15 cellular contexts compared by ENCODE assay signal in the genomic region with DNA sequence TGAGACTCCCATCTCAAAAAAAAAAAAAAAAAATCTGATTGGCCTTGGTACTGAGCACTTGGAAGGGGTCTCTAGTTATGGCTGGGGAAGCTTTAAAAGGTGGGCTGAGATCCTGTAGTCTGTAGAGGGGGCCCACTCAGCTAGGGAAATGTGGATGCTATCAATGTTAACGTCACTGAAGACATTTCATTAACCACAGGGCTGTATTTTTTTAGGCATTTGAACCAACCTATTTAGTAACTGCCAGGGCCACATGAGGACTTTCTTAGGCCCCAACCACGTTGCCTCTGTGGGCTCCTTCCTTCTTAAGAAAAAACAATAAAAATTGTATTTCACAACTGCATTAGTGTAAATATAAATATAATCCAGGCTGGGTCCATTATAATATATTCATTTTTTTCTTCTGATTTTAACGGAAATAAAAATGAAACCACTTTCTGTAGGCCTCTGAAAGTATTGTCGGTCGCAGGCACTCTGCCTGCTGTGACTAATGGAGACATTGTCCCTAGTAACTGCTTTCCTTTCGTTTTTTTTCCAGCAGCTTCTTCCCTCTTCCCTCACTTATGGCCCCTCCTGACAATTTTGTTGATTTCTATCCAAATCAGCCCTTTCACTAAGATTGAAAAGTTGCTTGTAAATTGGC.
A peak's percentile ranks its signal among the peaks of the same experiment; 100 is the strongest.
DNase-seq lines count a peak whose midpoint lies in the region; ATAC-seq and TF ChIP-seq lines count a peak whose summit lies in the region.
"Had no signal": no experiment of that assay in that cellular context is flagged by ENCODE, and none has a peak within 500 bp of the region (broad histone marks: within the 10 kb centered on the region; RNA-seq: fewer than 3 reads in every experiment).

No MANE protein-coding gene starts in this region.

- intact Hi-C loops in naive thymus-derived CD4-positive, alpha-beta T cell (cut with micrococcal nuclease): loop anchor here in 1 of 2 donors (5.0 kb wide), 1 partner anchor 47 kb away; no protein-coding TSS in a partner anchor
- intact Hi-C loops in colonic mucosa (cut with DNase I): no loop called here

- peak overlapping the region in 2 of 10 donors; percentile 17 to 27 for H3K4me3 Mint-ChIP-seq in naive thymus-derived CD4-positive, alpha-beta T cell
- H3K4me3 Mint-ChIP-seq: CD8-positive, alpha-beta T cell; nephron had no signal

- no peak for ATAC-seq in naive thymus-derived CD4-positive, alpha-beta T cell
- ATAC-seq: CD8-positive, alpha-beta T cell had no signal

- H3K27me3 ChIP-seq in OCI-LY1 (ENCODE audit: insufficient read depth, low read length): no peaks in the 10 kb centered on the region
- H3K27me3 ChIP-seq in naive thymus-derived CD4-positive, alpha-beta T cell (ENCODE audit: control insufficient read depth in 2 of 2, insufficient read depth in 2 of 2, low read length in 2 of 2): no peaks in the 10 kb centered on the region
- H3K27me3 ChIP-seq in colonic mucosa: no peaks in the 10 kb centered on the region
- H3K27me3 ChIP-seq: heart left ventricle had no signal

- H3K36me3 Mint-ChIP-seq in naive thymus-derived CD4-positive, alpha-beta T cell: no peaks in the 10 kb centered on the region
- H3K36me3 Mint-ChIP-seq: CD8-positive, alpha-beta T cell had no signal

- H3K27me3 Mint-ChIP-seq in naive thymus-derived CD4-positive, alpha-beta T cell: peaks cover 0 to 12% (median 0%) of the 10 kb centered on the region in 5 donors

- H3K4me2 ChIP-seq in OCI-LY1 (ENCODE audit: low read length): no peak overlapping the region

- no peaks in the 10 kb centered on the region for H3K9me3 ChIP-seq in OCI-LY1 (ENCODE audit: low read length)
- no peaks in the 10 kb centered on the region for H3K9me3 ChIP-seq in naive thymus-derived CD4-positive, alpha-beta T cell (ENCODE audit: control insufficient read depth in 2 of 3, low read length in 3 of 3)
- H3K9me3 ChIP-seq in colonic mucosa: no peaks in the 10 kb centered on the region
- H3K9me3 ChIP-seq: tibial artery had no signal

- no peaks in the 10 kb centered on the region for H3K9me2 ChIP-seq in OCI-LY1 (ENCODE audit: low read depth, low read length)

- H3K79me2 ChIP-seq in OCI-LY1 (ENCODE audit: insufficient read depth, low read length): no peaks in the 10 kb centered on the region

- H4K20me1 ChIP-seq in OCI-LY1 (ENCODE audit: insufficient read depth, low read length): no peaks in the 10 kb centered on the region

- CTCF ChIA-PET in naive thymus-derived CD4-positive, alpha-beta T cell (lab: Charles Lee): no interaction called here

- H3K27ac ChIP-seq in OCI-LY1 (ENCODE audit: low read depth, low read length, poor library complexity, severe bottlenecking) (no peak overlapping the region), colonic mucosa (no peak overlapping the region)
- no peak overlapping the region for H3K27ac ChIP-seq in naive thymus-derived CD4-positive, alpha-beta T cell (ENCODE audit: low read depth, low read length)

- H3K36me3 ChIP-seq in OCI-LY1 (ENCODE audit: insufficient read depth, low read length) (no peaks in the 10 kb centered on the region; the same call in 1 of the 2 replicates), colonic mucosa (no peaks in the 10 kb centered on the region)
- H3K36me3 ChIP-seq in naive thymus-derived CD4-positive, alpha-beta T cell (ENCODE audit: control insufficient read depth in 2 of 3, insufficient read depth in 3 of 3, low read length in 3 of 3): no peaks in the 10 kb centered on the region
- H3K36me3 ChIP-seq: heart left ventricle, tibial artery had no signal

- peak overlapping the region in 1 of 9 donors; percentile 23 for H3K27ac Mint-ChIP-seq in naive thymus-derived CD4-positive, alpha-beta T cell
- H3K27ac Mint-ChIP-seq: CD8-positive, alpha-beta T cell; nephron had no signal

- H2AFZ ChIP-seq in OCI-LY1 (ENCODE audit: low read length): peak overlapping the region; percentile 41

- TF ChIP-seq CTCF in GM20000 (IDR thresholded peaks at IDR 0.05; ENCODE audit: extremely low read depth, missing control alignments) (no peak), OCI-LY1 (IDR thresholded peaks at IDR 0.05; ENCODE audit: low read length) (no peak), colonic mucosa (IDR thresholded peaks at IDR 0.05) (no peak)

- POLR2A ChIA-PET in naive thymus-derived CD4-positive, alpha-beta T cell (lab: Charles Lee): interaction anchor here (0.6 kb wide), 1 partner anchor 249 kb away, joined by 4 read pairs; no protein-coding TSS in a partner anchor

- no peaks in the 10 kb centered on the region for H3F3A ChIP-seq in OCI-LY1 (ENCODE audit: insufficient read depth, low read length)

- H3K4me3 ChIP-seq in OCI-LY1 (ENCODE audit: low read depth, low read length, poor library complexity, severe bottlenecking): no peak overlapping the region
- no peak overlapping the region for H3K4me3 ChIP-seq in naive thymus-derived CD4-positive, alpha-beta T cell (ENCODE audit: low read length)
- H3K4me3 ChIP-seq in colonic mucosa: no peak overlapping the region
- H3K4me3 ChIP-seq: tibial artery had no signal

- H3K9me3 Mint-ChIP-seq in naive thymus-derived CD4-positive, alpha-beta T cell: no peaks in the 10 kb centered on the region
- H3K9me3 Mint-ChIP-seq: CD8-positive, alpha-beta T cell; nephron had no signal

- H3K4me1 ChIP-seq in OCI-LY1 (ENCODE audit: insufficient read depth, low read length, severe bottlenecking): peaks cover 28% of the 10 kb centered on the region
- H3K4me1 ChIP-seq in naive thymus-derived CD4-positive, alpha-beta T cell (ENCODE audit: control insufficient read depth in 2 of 2, insufficient read depth in 2 of 2, low read length in 2 of 2): no peaks in the 10 kb centered on the region
- no peaks in the 10 kb centered on the region for H3K4me1 ChIP-seq in colonic mucosa

- DNase-seq in AG08395 (ENCODE audit: low spot score) (peak; percentile 61), GM20000 (ENCODE audit: low spot score) (peak; percentile 54), hepatic stellate cell (ENCODE audit: low spot score) (peak; percentile 48), colonic mucosa (no peak), SKM-1 (lab: John Stamatoyannopoulos, UW; ENCODE audit: unreplicated experiment) (no peak)
- DNase-seq in naive thymus-derived CD4-positive, alpha-beta T cell: no peak
- DNase-seq in stimulated activated CD8-positive, alpha-beta memory T cell treated with anti-CD3 and anti-CD28 coated beads, Interleukin-4, amount 100 ng/mL, for 48 hours: no peak
- DNase-seq: CD8-positive, alpha-beta T cell; central memory CD4-positive, alpha-beta T cell; heart left ventricle; NCI-H1694; stimulated activated CD4-positive, alpha-beta T cell treated with anti-CD3 and anti-CD28 coated beads, Interleukin-1b, Interleukin-23, amount 100 ng/mL, for 48 hours; tibial artery had no signal

- peaks cover 0 to 13% (median 0%) of the 10 kb centered on the region in 7 donors for H3K4me1 Mint-ChIP-seq in naive thymus-derived CD4-positive, alpha-beta T cell

- H3K9ac ChIP-seq in OCI-LY1 (ENCODE audit: low read length): no peak overlapping the region
- no peak overlapping the region for H3K9ac ChIP-seq in colonic mucosa (ENCODE audit: low read depth in 2 of 2, low read length in 2 of 2)

Comparison
In these comparisons a context has a peak if more than half of its experiments do, and no peak if none do; other contexts are left out.
1. DNase-seq: peak in AG08395 (single experiment), GM20000 (single experiment) and hepatic stellate cell (single experiment); none in naive thymus-derived CD4-positive, alpha-beta T cell (0 of 9), stimulated activated CD8-positive, alpha-beta memory T cell treated with anti-CD3 and anti-CD28 coated beads, Interleukin-4, amount 100 ng/mL, for 48 hours (single experiment), colonic mucosa (single experiment) and SKM-1 (single experiment).